ENCODE assay signal across 27 cellular contexts in the genomic region with DNA sequence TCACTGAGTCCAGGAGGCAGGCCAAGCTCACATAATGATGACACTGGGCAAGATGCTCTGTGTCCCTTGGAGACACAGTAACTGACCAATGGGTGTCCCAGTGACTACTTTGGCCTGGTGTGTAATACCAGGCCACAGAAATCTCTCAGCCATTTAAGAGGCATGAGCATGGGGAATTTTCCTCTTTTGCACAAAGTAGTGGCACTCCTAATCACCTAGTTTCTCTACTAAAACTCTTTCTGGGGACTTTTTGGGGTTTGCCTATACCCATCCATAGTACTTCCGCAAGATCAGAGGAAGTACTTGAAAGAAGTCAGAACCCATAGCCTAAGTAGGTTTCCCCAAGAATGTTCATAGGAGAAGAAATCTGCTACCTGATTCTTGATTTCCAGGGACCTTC.
"Had no signal": no experiment of that assay in that cellular context is flagged by ENCODE, and none has a peak within 500 bp of the region (broad histone marks: within the 10 kb centered on the region; RNA-seq: fewer than 3 reads in every experiment).

No MANE protein-coding gene starts in this region.

- H3K27me3 ChIP-seq: adrenal gland, body of pancreas, cardiac muscle cell, colonic mucosa, left lung, neural progenitor cell, right atrium auricular region, tibial nerve had no signal

- H3K36me3 ChIP-seq: adrenal gland, cardiac muscle cell, colonic mucosa, left lung, lower lobe of right lung, neural progenitor cell, right atrium auricular region, tibial nerve had no signal

- H3K4me1 Mint-ChIP-seq: activated CD4-positive, alpha-beta T cell treated with anti-CD3 and anti-CD28 coated beads for 36 hours; activated naive CD8-positive, alpha-beta T cell treated with anti-CD3 and anti-CD28 coated beads for 36 hours had no signal

- H3K27me3 Mint-ChIP-seq: activated B cell treated with CpG ODN at 0.5 μM for 24 hours; activated CD4-positive, alpha-beta T cell treated with anti-CD3 and anti-CD28 coated beads for 36 hours; activated naive CD8-positive, alpha-beta T cell treated with anti-CD3 and anti-CD28 coated beads for 36 hours; naive thymus-derived CD8-positive, alpha-beta T cell had no signal

- H3K4me3 ChIP-seq: adrenal gland, body of pancreas, cardiac muscle cell, colonic mucosa, left lung, lower lobe of right lung, neural progenitor cell, right atrium auricular region, smooth muscle cell, tibial nerve had no signal

- H3K9me3 Mint-ChIP-seq: activated B cell treated with CpG ODN at 0.5 μM for 24 hours; activated naive CD4-positive, alpha-beta T cell treated with anti-CD3 and anti-CD28 coated beads for 36 hours; activated naive CD8-positive, alpha-beta T cell treated with anti-CD3 and anti-CD28 coated beads for 36 hours; naive thymus-derived CD8-positive, alpha-beta T cell; neural progenitor cell had no signal

- ATAC-seq: activated CD4-positive, alpha-beta T cell treated with anti-CD3 and anti-CD28 coated beads for 36 hours; body of pancreas; left lung; lower lobe of right lung; naive thymus-derived CD8-positive, alpha-beta T cell had no signal

- H3K27ac Mint-ChIP-seq: activated CD4-positive, alpha-beta T cell treated with anti-CD3 and anti-CD28 coated beads for 36 hours; activated naive CD4-positive, alpha-beta T cell treated with anti-CD3 and anti-CD28 coated beads for 36 hours; activated naive CD8-positive, alpha-beta T cell treated with anti-CD3 and anti-CD28 coated beads for 36 hours; naive thymus-derived CD8-positive, alpha-beta T cell; neural progenitor cell had no signal

- DNase-seq: activated B cell treated with CpG ODN at 0.5 μM for 24 hours; activated CD4-positive, alpha-beta T cell treated with anti-CD3 and anti-CD28 coated beads for 36 hours; activated CD4-positive, alpha-beta T cell treated with anti-CD3 and anti-CD28 coated beads, Interleukin-2, amount 50 U/mL, for 4 hours; activated effector memory CD4-positive, alpha-beta T cell treated with anti-CD3 and anti-CD28 coated beads, Interleukin-2, amount 50 U/mL, for 16 hours; activated naive CD4-positive, alpha-beta T cell treated with anti-CD3 and anti-CD28 coated beads for 36 hours; activated naive CD8-positive, alpha-beta T cell treated with anti-CD3 and anti-CD28 coated beads for 36 hours; activated T-cell treated with anti-CD3 and anti-CD28 coated beads for 4 hours; adrenal gland; aorta; body of pancreas; cerebellar nuclear complex; colonic mucosa; effector CD8-positive, alpha-beta T cell; left lung; lower lobe of right lung; mesenchymal stem cell; naive thymus-derived CD8-positive, alpha-beta T cell; occipital lobe; stimulated activated CD4-positive, alpha-beta T cell treated with anti-CD3 and anti-CD28 coated beads, Interleukin-1b, Interleukin-23, amount 100 ng/mL, for 48 hours; stimulated activated CD4-positive, alpha-beta T cell treated with anti-CD3 and anti-CD28 coated beads, Interleukin-4, amount 100 ng/mL, for 4 hours; stimulated activated CD8-positive, alpha-beta memory T cell treated with anti-CD3 and anti-CD28 coated beads, Interleukin-4, amount 100 ng/mL, for 48 hours; stimulated activated naive CD4-positive, alpha-beta T cell had no signal

- H3K4me3 Mint-ChIP-seq: activated B cell treated with CpG ODN at 0.5 μM for 24 hours; activated CD4-positive, alpha-beta T cell treated with anti-CD3 and anti-CD28 coated beads for 36 hours; activated naive CD4-positive, alpha-beta T cell treated with anti-CD3 and anti-CD28 coated beads for 36 hours; activated naive CD8-positive, alpha-beta T cell treated with anti-CD3 and anti-CD28 coated beads for 36 hours; naive thymus-derived CD8-positive, alpha-beta T cell; neural progenitor cell had no signal
